30 cellular contexts compared by ENCODE assay signal in the genomic region with DNA sequence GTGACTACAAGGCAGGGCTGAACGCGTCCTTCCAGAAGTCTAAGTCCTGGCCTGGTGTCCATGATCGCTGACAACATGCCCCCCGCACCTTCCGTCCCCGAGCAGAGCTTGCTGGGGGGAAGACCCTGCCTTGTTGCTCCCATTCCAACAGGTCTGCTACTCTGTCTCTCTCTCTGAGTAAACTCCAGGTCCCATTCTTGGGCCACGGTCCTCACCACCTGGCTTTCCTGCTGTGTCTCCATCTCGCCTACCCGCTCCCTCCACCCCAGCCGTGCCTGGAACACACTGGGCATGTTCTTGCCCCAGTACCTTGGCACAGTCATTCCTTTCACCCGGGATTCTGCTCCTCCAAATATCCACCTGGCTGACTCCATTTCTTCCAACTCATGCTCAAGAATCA.
"Had no signal": no experiment of that assay in that cellular context is flagged by ENCODE, and none has a peak within 500 bp of the region (broad histone marks: within the 10 kb centered on the region; RNA-seq: fewer than 3 reads in every experiment).

No MANE protein-coding gene starts in this region.

- FAIRE-seq: astrocyte had no signal

- H3K36me3 ChIP-seq: brain microvascular endothelial cell, cardiac muscle cell had no signal

- H3K27ac ChIP-seq: brain microvascular endothelial cell, cardiac muscle cell, RWPE1 had no signal

- H3K27me3 ChIP-seq: brain microvascular endothelial cell, cardiac muscle cell had no signal

- ATAC-seq: activated CD8-positive, alpha-beta T cell treated with anti-CD3 and anti-CD28 coated beads, Interleukin-2, amount 10 ng/mL, durations not matched to agents 7 days and 5 days; activated naive CD4-positive, alpha-beta T cell treated with anti-CD3 and anti-CD28 coated beads, Interleukin-2, amount 50 U/mL, for 72 hours; activated naive CD8-positive, alpha-beta T cell treated with anti-CD3 and anti-CD28 coated beads, Interleukin-2, amount 50 U/mL, for 24 hours; Panc1; WTC11 had no signal

- DNase-seq: activated CD4-positive, alpha-beta T cell treated with anti-CD3 and anti-CD28 coated beads for 48 hours; activated CD4-positive, alpha-beta T cell treated with anti-CD3 and anti-CD28 coated beads, Interleukin-2, amount 50 U/mL, for 4 hours; activated CD4-positive, CD25-positive, alpha-beta regulatory T cell treated with anti-CD3 and anti-CD28 coated beads, Interleukin-2, amount 50 U/mL, for 72 hours; activated CD8-positive, alpha-beta memory T cell treated with anti-CD3 and anti-CD28 coated beads, Interleukin-2, amount 50 U/mL, for 48 hours; activated CD8-positive, alpha-beta T cell treated with anti-CD3 and anti-CD28 coated beads, Interleukin-2, amount 10 ng/mL, durations not matched to agents 7 days and 5 days; activated effector memory CD4-positive, alpha-beta T cell treated with Interleukin-2 at 50 U/mL for 16 hours; activated naive CD4-positive, alpha-beta T cell; activated naive CD8-positive, alpha-beta T cell treated with anti-CD3 and anti-CD28 coated beads, Interleukin-2, amount 50 U/mL, for 24 hours; activated T-cell treated with anti-CD3 and anti-CD28 coated beads, Interleukin-2, amount 50 U/mL, for 1 hour; amniotic stem cell; brain microvascular endothelial cell; cerebellar nuclear complex; KG1; NCI-H1092; NCI-H1417 treated with DMSO at 0.1 percent for 48 hours; NCI-H1694; NCI-H2029; NCI-H345; NCI-H510A; NCI-H526 treated with DMSO at 0.1 percent for 48 hours; NCI-H82; NK-92 treated with Interleukin-12 subunit alpha and Interleukin-12 subunit beta, amount 100 ng/mL, for 24 hours; OCI-M1; SHP77 treated with DMSO at 0.1 percent for 48 hours had no signal

- H3K4me3 ChIP-seq: cardiac muscle cell had no signal
